ENCODE assay signal across 30 cellular contexts in genomic region chr2:226635221-226635620, GRCh38.
"Had no signal": no experiment of that assay in that cellular context is flagged by ENCODE, and none has a peak within 500 bp of the region (broad histone marks: within the 10 kb centered on the region; RNA-seq: fewer than 3 reads in every experiment).

No MANE protein-coding gene starts in this region.

- H3K36me3 ChIP-seq: neutrophil, pancreas, prostate gland, right lobe of liver, sigmoid colon, spleen, suprapubic skin, tibial artery, transverse colon, upper lobe of right lung, vagina had no signal

- H3K9me3 ChIP-seq: neutrophil, pancreas, prostate gland, right lobe of liver, sigmoid colon, suprapubic skin, testis, transverse colon, upper lobe of right lung, vagina had no signal

- ATAC-seq: naive thymus-derived CD8-positive, alpha-beta T cell; natural killer cell treated with Interleukin-12 subunit alpha and Interleukin-12 subunit beta and Interleukin-15 and Interleukin-18, amount 100 ng/mL, for 72 hours; pancreas; right cardiac atrium; right lobe of liver; stimulated activated memory B cell treated with anti-CD40 and anti-IgM and Interleukin-4, amounts not matched to agents 10 μg/mL and 1 μg/mL and 100 μg/mL, for 72 hours; stimulated activated naive CD8-positive, alpha-beta T cell treated with anti-CD3 and anti-CD28 coated beads, Interleukin-15, amount 100 ng/mL, for 72 hours; stimulated activated naive CD8-positive, alpha-beta T cell treated with anti-CD3 and anti-CD28 coated beads, Interleukin-15, Interleukin-2, amounts not matched to agents 100 U/mL and 50 U/mL, for 24 hours; upper lobe of right lung had no signal

- H3K4me1 ChIP-seq: pancreas, prostate gland, spleen, suprapubic skin, testis, tibial artery, upper lobe of right lung had no signal

- H3K4me3 ChIP-seq: pancreas, prostate gland, right lobe of liver, sigmoid colon, skin epidermis, smooth muscle cell, spleen, suprapubic skin, testis, tibial artery, transverse colon, upper lobe of right lung, vagina had no signal

- H3K4me2 ChIP-seq: smooth muscle cell had no signal

- DNase-seq: naive thymus-derived CD8-positive, alpha-beta T cell; nephron progenitor cell; nucleus accumbens; pancreas; retina; right cardiac atrium; right lobe of liver; sigmoid colon; spleen; stimulated activated CD4-positive, alpha-beta T cell treated with anti-CD3 and anti-CD28 coated beads, Interleukin-12 subunit alpha, Interleukin-12 subunit beta, amount 100 ng/mL, for 4 hours; stimulated activated CD4-positive, alpha-beta T cell treated with anti-CD3 and anti-CD28 coated beads, Interleukin-1b, Interleukin-23, amount 100 ng/mL, for 48 hours; stimulated activated CD4-positive, alpha-beta T cell treated with anti-CD3 and anti-CD28 coated beads, Interleukin-4, amount 100 ng/mL, for 1 hour; stimulated activated CD4-positive, alpha-beta T cell treated with anti-CD3 and anti-CD28 coated beads, Interleukin-4, amount 100 ng/mL, for 4 hours; stimulated activated CD8-positive, alpha-beta memory T cell treated with anti-CD3 and anti-CD28 coated beads, Interleukin-4, amount 100 ng/mL, for 48 hours; stimulated activated naive CD4-positive, alpha-beta T cell; stimulated activated naive CD8-positive, alpha-beta T cell treated with anti-CD3 and anti-CD28 coated beads, Interleukin-15, amount 100 ng/mL, for 72 hours; stimulated activated naive CD8-positive, alpha-beta T cell treated with anti-CD3 and anti-CD28 coated beads, Interleukin-15, Interleukin-2, amounts not matched to agents 100 U/mL and 50 U/mL, for 24 hours; substantia nigra; testis; tibial artery; transverse colon; upper lobe of right lung had no signal

- H3K27me3 ChIP-seq: pancreas, right lobe of liver, sigmoid colon, suprapubic skin, testis, tibial artery, transverse colon, upper lobe of right lung, vagina had no signal

- H3K27ac ChIP-seq: neutrophil, pancreas, prostate gland, right lobe of liver, skin epidermis, spleen, suprapubic skin, testis, tibial artery, transverse colon, upper lobe of right lung, vagina had no signal
